Comparison of ENCODE assay signal across 24 cellular contexts in the genomic region with DNA sequence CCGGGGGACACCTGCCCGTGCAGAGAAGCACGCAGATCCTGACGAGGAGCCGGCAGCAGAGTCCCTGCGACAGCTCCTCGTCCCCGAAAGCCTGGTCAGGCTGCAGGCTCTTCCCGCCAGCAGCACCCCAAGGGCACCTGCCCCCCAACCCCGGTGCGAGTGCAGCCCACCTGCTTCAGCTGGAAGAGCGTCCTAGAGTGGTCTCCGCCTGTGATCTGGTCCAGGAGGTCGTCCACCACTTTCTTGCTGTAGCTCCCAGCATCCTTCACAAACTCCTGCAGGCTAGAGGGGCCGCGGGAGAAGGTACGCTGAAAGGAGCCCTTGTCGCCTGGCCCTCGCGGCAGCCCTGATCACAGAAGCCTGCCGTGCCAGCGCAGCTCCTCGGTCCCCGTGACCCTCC. TPM values are rescaled to one million over a fixed set of nuclear protein-coding genes. Genes with fewer than 3 reads are reported as not detected.
A peak's percentile ranks its signal among the peaks of the same experiment; 100 is the strongest.
DNase-seq lines count a peak whose midpoint lies in the region; ATAC-seq, FAIRE-seq and TF ChIP-seq lines count a peak whose summit lies in the region.
"Had no signal": no experiment of that assay in that cellular context is flagged by ENCODE, and none has a peak within 500 bp of the region (broad histone marks: within the 10 kb centered on the region; RNA-seq: fewer than 3 reads in every experiment).

No MANE protein-coding gene starts in this region.

- H3K27me3 Mint-ChIP-seq in astrocyte (ENCODE audit: low read depth, unreplicated experiment) = no peaks in the 10 kb centered on the region
- peaks cover 6% of the 10 kb centered on the region for H3K27me3 Mint-ChIP-seq in endothelial cell (ENCODE audit: unreplicated experiment)
- H3K27me3 Mint-ChIP-seq in CD4-positive, alpha-beta memory T cell = no peaks in the 10 kb centered on the region
- H3K27me3 Mint-ChIP-seq: B cell; CD4-positive, CD25-positive, alpha-beta regulatory T cell; CD8-positive, alpha-beta memory T cell had no signal

- H3K9me1 ChIP-seq in K562 (ENCODE audit: control insufficient read depth, insufficient read depth, low read length) = no peaks in the 10 kb centered on the region

- no peak for DNase-seq in astrocyte (ENCODE audit: low read depth)
- no peak for DNase-seq in K562 (ENCODE audit: extremely low read depth in 1 of 4, low spot score in 3 of 4)
- DNase-seq in endothelial cell (ENCODE audit: low spot score) = no peak
- no peak for DNase-seq in neuronal stem cell (ENCODE audit: low spot score)
- no peak for DNase-seq in CD4-positive, alpha-beta memory T cell
- DNase-seq in NCI-H2196 treated with DMSO at 0.1 percent for 48 hours (lab: John Stamatoyannopoulos, UW; ENCODE audit: unreplicated experiment) = no peak
- no peak for DNase-seq in activated CD4-positive, alpha-beta T cell treated with anti-CD3 and anti-CD28 coated beads, Interleukin-2, amount 50 U/mL, for 1 hour
- DNase-seq in AML-193 (lab: John Stamatoyannopoulos, UW) = no peak
- DNase-seq: CD4-positive, CD25-positive, alpha-beta regulatory T cell; CD8-positive, alpha-beta memory T cell; DMS 273 treated with DMSO at 0.1 percent for 48 hours; DMS79; EL; GDM1; HFFc6 had no signal

- peak overlapping the region; percentile 44 for H3K27ac Mint-ChIP-seq in astrocyte (ENCODE audit: unreplicated experiment)
- no peak overlapping the region for H3K27ac Mint-ChIP-seq in endothelial cell (ENCODE audit: unreplicated experiment)
- peak overlapping the region in 2 of 7 donors; percentile 22 to 68 for H3K27ac Mint-ChIP-seq in CD4-positive, alpha-beta memory T cell
- H3K27ac Mint-ChIP-seq: B cell; CD4-positive, CD25-positive, alpha-beta regulatory T cell; CD8-positive, alpha-beta memory T cell; GM23338; HFFc6 had no signal

- no peak overlapping the region for H3K4ac ChIP-seq in neuronal stem cell (ENCODE audit: low read length)

- peaks cover 36% of the 10 kb centered on the region for H3K36me3 ChIP-seq in astrocyte (ENCODE audit: insufficient read depth, low read length)
- H3K36me3 ChIP-seq in K562 (ENCODE audit: control insufficient read depth, insufficient read depth, low read length) = peaks cover 76% of the 10 kb centered on the region
- H3K36me3 ChIP-seq in neuronal stem cell (replicated peaks in 1 of 2; ENCODE audit: control insufficient read depth in 2 of 2, insufficient read depth in 2 of 2, low read length in 2 of 2) = peaks cover 45 to 79% of the 10 kb centered on the region in 2 donors
- peaks cover 68% of the 10 kb centered on the region for H3K36me3 ChIP-seq in CD4-positive, alpha-beta memory T cell (ENCODE audit: insufficient read depth, low read length)

- peaks cover 18% of the 10 kb centered on the region for H3K79me1 ChIP-seq in neuronal stem cell (ENCODE audit: low read depth, low read length)

- H3K4me3 Mint-ChIP-seq in astrocyte (ENCODE audit: unreplicated experiment) (no peak overlapping the region), endothelial cell (ENCODE audit: unreplicated experiment) (peak overlapping the region; percentile 23)
- H3K4me3 Mint-ChIP-seq in CD4-positive, alpha-beta memory T cell = peak overlapping the region in 1 of 8 donors; percentile 74
- H3K4me3 Mint-ChIP-seq: B cell; CD4-positive, CD25-positive, alpha-beta regulatory T cell; CD8-positive, alpha-beta memory T cell; GM23338; HFFc6 had no signal

- H2AK5ac ChIP-seq in neuronal stem cell (ENCODE audit: low read depth, low read length) = no peak overlapping the region

- no peak for TF ChIP-seq EP300 in K562 (IDR thresholded peaks at IDR 0.05; ENCODE audit: low read length)

- peak overlapping the region; percentile 39 for H2BK5ac ChIP-seq in neuronal stem cell (ENCODE audit: low read length)

- H3K9ac ChIP-seq in astrocyte (ENCODE audit: low read length) (no peak overlapping the region), K562 (ENCODE audit: insufficient read depth in 1 of 2, low read depth in 2 of 2, low read length in 2 of 2) (peak overlapping the region in 1 of 2 experiments; percentile 39; a peak in 1 of 4 replicates), neuronal stem cell (ENCODE audit: low read depth, low read length, poor library complexity) (peak overlapping the region; percentile 30)
- H3K9ac ChIP-seq: BLaER1 had no signal

- peaks cover 18% of the 10 kb centered on the region for H3K36me3 Mint-ChIP-seq in astrocyte (ENCODE audit: low read depth, unreplicated experiment)
- peaks cover 51% of the 10 kb centered on the region for H3K36me3 Mint-ChIP-seq in endothelial cell (ENCODE audit: low read depth, unreplicated experiment)
- peaks cover 43 to 60% of the 10 kb centered on the region in 2 donors for H3K36me3 Mint-ChIP-seq in CD4-positive, alpha-beta memory T cell

- H4K20me1 ChIP-seq in astrocyte (ENCODE audit: insufficient read depth, low read length) (peaks cover 61% of the 10 kb centered on the region), K562 (replicated peaks; ENCODE audit: control insufficient read depth, insufficient read depth, low read length) (peaks cover 15% of the 10 kb centered on the region)

- CTCF ChIA-PET in K562 (lab: Yijun Ruan, JAX; ENCODE audit: low intra/inter-chr PET ratio) = no interaction called here
- CTCF ChIA-PET in CD4-positive, alpha-beta memory T cell (lab: Charles Lee; ENCODE audit: partially characterized antibody) = no interaction called here

- H3K4me1 Mint-ChIP-seq in astrocyte (ENCODE audit: low read depth, unreplicated experiment) = no peaks in the 10 kb centered on the region
- H3K4me1 Mint-ChIP-seq in endothelial cell (ENCODE audit: unreplicated experiment) = peaks cover 5% of the 10 kb centered on the region
- peaks cover 0 to 7% (median 3%) of the 10 kb centered on the region in 4 donors for H3K4me1 Mint-ChIP-seq in CD4-positive, alpha-beta memory T cell
- H3K4me1 Mint-ChIP-seq: GM23338 had no signal

- no peak overlapping the region for H2BK120ac ChIP-seq in neuronal stem cell (ENCODE audit: low read depth, low read length)

- H2BK15ac ChIP-seq in neuronal stem cell (ENCODE audit: low read length) = no peak overlapping the region

- POLR2A ChIA-PET in K562 (lab: Yijun Ruan, JAX) = interaction anchor here (0.6 kb wide), 1 partner anchor 373 kb away, joined by 3 read pairs; no protein-coding TSS in a partner anchor
- POLR2A ChIA-PET in CD4-positive, alpha-beta memory T cell (lab: Charles Lee; ENCODE audit: partially characterized antibody) = no interaction called here

- over 99% methylated on average over 24 of the region's 24 CpGs for WGBS in K562 (ENCODE audit: insufficient coverage, low coverage, missing lambda C conversion rate)
- no CpG with 5 or more reads among the region's 24 CpGs for WGBS in neuronal stem cell (ENCODE audit: extremely low coverage in 2 of 2, insufficient read length in 2 of 2, insufficient replicate concordance in 1 of 2), 2 donors

- no peak for ATAC-seq in K562
- ATAC-seq: GM12878, GM23338 had no signal

- H3K4me1 ChIP-seq in astrocyte (ENCODE audit: insufficient read depth, low read length) (no peaks in the 10 kb centered on the region), K562 (replicated peaks in 1 of 2; ENCODE audit: control insufficient read depth in 2 of 2, insufficient read depth in 2 of 2, low read length in 2 of 2) (peaks cover 0 to 5% of the 10 kb centered on the region in 2 experiments; a peak in 2 of 5 replicates), neuronal stem cell (ENCODE audit: control insufficient read depth in 2 of 2, insufficient read depth in 1 of 2, low read depth in 1 of 2, low read length in 2 of 2) (peaks cover 0 to 4% of the 10 kb centered on the region in 2 donors)
- no peaks in the 10 kb centered on the region for H3K4me1 ChIP-seq in CD4-positive, alpha-beta memory T cell (ENCODE audit: insufficient read depth, low read length)
- H3K4me1 ChIP-seq: BLaER1, HAP-1 had no signal

- BruUV-seq in K562 (replicated peaks; lab: Mats Ljungman, UMichigan) = no TSS peak

- no peak overlapping the region for H2BK12ac ChIP-seq in neuronal stem cell (ENCODE audit: low read length)

- TF ChIP-seq CTCF in astrocyte (IDR thresholded peaks at IDR 0.05; ENCODE audit: insufficient read depth, low read depth, low read length) (no peak), K562 (IDR thresholded peaks at IDR 0.05 in 2 of 3, conservative IDR thresholded peaks at IDR 0.05 in 1 of 3; ENCODE audit: insufficient read depth in 2 of 3, low read depth in 1 of 3, low read length in 3 of 3) (no peak), endothelial cell (IDR thresholded peaks at IDR 0.05; ENCODE audit: unreplicated experiment) (no peak)

- no peaks in the 10 kb centered on the region for H3K9me3 Mint-ChIP-seq in astrocyte (ENCODE audit: unreplicated experiment)
- H3K9me3 Mint-ChIP-seq in endothelial cell (ENCODE audit: unreplicated experiment) = no peaks in the 10 kb centered on the region
- H3K9me3 Mint-ChIP-seq in CD4-positive, alpha-beta memory T cell = no peaks in the 10 kb centered on the region
- H3K9me3 Mint-ChIP-seq: CD4-positive, CD25-positive, alpha-beta regulatory T cell; CD8-positive, alpha-beta memory T cell; GM23338; HFFc6 had no signal

- H3K4me2 ChIP-seq in astrocyte (ENCODE audit: low read length) (no peak overlapping the region), K562 (ENCODE audit: insufficient read depth, low read length) (no peak overlapping the region), neuronal stem cell (ENCODE audit: insufficient read depth, low read length, poor library complexity, severe bottlenecking) (no peak overlapping the region)
- H3K4me2 ChIP-seq: BLaER1, GM23338 had no signal

- H3K27me3 ChIP-seq in astrocyte (ENCODE audit: insufficient read depth, low read length) = no peaks in the 10 kb centered on the region
- H3K27me3 ChIP-seq in K562 (ENCODE audit: control insufficient read depth in 2 of 2, insufficient read depth in 2 of 2, low read length in 2 of 2) = no peaks in the 10 kb centered on the region
- H3K27me3 ChIP-seq in neuronal stem cell (ENCODE audit: control insufficient read depth in 3 of 3, insufficient read depth in 3 of 3, low read depth in 1 of 3, low read length in 3 of 3) = no peaks in the 10 kb centered on the region
- H3K27me3 ChIP-seq in CD4-positive, alpha-beta memory T cell (ENCODE audit: insufficient read depth, low read length) = no peaks in the 10 kb centered on the region
- H3K27me3 ChIP-seq: BLaER1 had no signal

- H3K27ac ChIP-seq in astrocyte (ENCODE audit: low read depth, low read length) (no peak overlapping the region), K562 (ENCODE audit: extremely low read depth, low read depth, low read length) (no peak overlapping the region), neuronal stem cell (replicated peaks; ENCODE audit: low read length) (no peak overlapping the region)
- no peak overlapping the region for H3K27ac ChIP-seq in CD4-positive, alpha-beta memory T cell (ENCODE audit: low read depth, low read length)
- H3K27ac ChIP-seq: BLaER1, C4-2B had no signal

- H3K79me2 ChIP-seq in astrocyte (ENCODE audit: insufficient read depth, low read length) = peaks cover 12% of the 10 kb centered on the region
- peaks cover 4% of the 10 kb centered on the region; the same call in 2 of the 3 replicates for H3K79me2 ChIP-seq in K562 (ENCODE audit: control insufficient read depth, insufficient read depth, low read length)

- H3K4me3 ChIP-seq in astrocyte (ENCODE audit: insufficient read depth, low read depth, low read length) (no peak overlapping the region), K562 (no peak overlapping the region), neuronal stem cell (ENCODE audit: low read length in 2 of 2) (no peak overlapping the region)
- H3K4me3 ChIP-seq in CD4-positive, alpha-beta memory T cell (ENCODE audit: low read length in 2 of 2) = no peak overlapping the region
- H3K4me3 ChIP-seq: BLaER1, GM12878, GM23338, HAP-1 had no signal

- no peak overlapping the region for H3K23ac ChIP-seq in neuronal stem cell (ENCODE audit: low read depth, low read length, poor library complexity)

- no peak overlapping the region for H4K91ac ChIP-seq in neuronal stem cell (ENCODE audit: low read depth, low read length, poor library complexity)

- intact Hi-C loops in K562 (cut with micrococcal nuclease) = no loop called here
- intact Hi-C loops in CD4-positive, alpha-beta memory T cell (cut with micrococcal nuclease) = no loop called here

- no peak overlapping the region for H4K8ac ChIP-seq in neuronal stem cell (ENCODE audit: low read depth, low read length)

- no peak overlapping the region for H3K14ac ChIP-seq in neuronal stem cell (ENCODE audit: low read length)

- no peak for TF ChIP-seq POLR2A in K562 (conservative IDR thresholded peaks at IDR 0.05)

- in situ Hi-C loops in K562 (cut with MboI) = no loop called here

- H3K18ac ChIP-seq in neuronal stem cell (ENCODE audit: low read length) = no peak overlapping the region

- TF ChIP-seq RAD21 in K562 (CRISPR knock-in tag; conservative IDR thresholded peaks at IDR 0.05 in 1 of 2, IDR thresholded peaks at IDR 0.05 in 1 of 2) = no peak

- FAIRE-seq in astrocyte (lab: Jason Lieb, UNC) (no peak), K562 (lab: Jason Lieb, UNC) (no peak)
- FAIRE-seq: D721Med, GM12878, GM19239, H54 had no signal

- no peaks in the 10 kb centered on the region for H3K9me3 ChIP-seq in astrocyte (ENCODE audit: insufficient read depth, low read depth, low read length)
- no peaks in the 10 kb centered on the region for H3K9me3 ChIP-seq in K562 (replicated peaks; ENCODE audit: control insufficient read depth, insufficient read depth, low read depth, low read length)
- H3K9me3 ChIP-seq in neuronal stem cell (replicated peaks in 1 of 2; ENCODE audit: control insufficient read depth in 2 of 2, insufficient read depth in 1 of 2, low read depth in 1 of 2, low read length in 2 of 2) = peaks cover 0 to 3% of the 10 kb centered on the region in 2 donors
- H3K9me3 ChIP-seq in CD4-positive, alpha-beta memory T cell (ENCODE audit: control insufficient read depth in 1 of 2, low read length in 2 of 2) = no peaks in the 10 kb centered on the region
- H3K9me3 ChIP-seq: BLaER1, HAP-1 had no signal

- H2AFZ ChIP-seq in astrocyte (ENCODE audit: low read depth, low read length) (no peak overlapping the region), K562 (ENCODE audit: low read depth, low read length) (no peak overlapping the region), neuronal stem cell (ENCODE audit: low read length) (no peak overlapping the region)
- H2AFZ ChIP-seq: GM23338 had no signal

RNA-seq across cellular contexts. Expression of a gene that starts 16.7 kb away (rescaled TPM):
- 36.7 and 43.7 TPM in 2 replicates for total RNA-seq in astrocyte
- total RNA-seq in K562 (2011; cell fraction: chromatin; rRNA removed; ENCODE audit: low replicate concordance) = 217 and 274 TPM in 2 replicates
- 94.6 and 102 TPM in 2 replicates for total RNA-seq in K562 (2011; cell fraction: nucleolus; rRNA removed)
- 114 and 119 TPM in 2 replicates for total RNA-seq in K562 (2011; cell fraction: nucleoplasm; rRNA removed)
- 52.8 and 58.5 TPM in 2 replicates for total RNA-seq in K562 (2014; rRNA removed)
- total RNA-seq in K562 (2014; rRNA removed; fragmentation: Illumina TruSeq; extraction: Trizol) = 37.9 and 39.5 TPM in 2 replicates
- 43.1 and 44.9 TPM in 2 replicates for total RNA-seq in K562 (2015; rRNA removed; fragmentation: Illumina TruSeq; extraction: Trizol)
- total RNA-seq in K562 (2021) = 62.3 and 68.7 TPM in 2 replicates
- polyA plus RNA-seq in K562 (2011; rRNA removed) = 17.3 and 18.0 TPM in 2 replicates
- polyA plus RNA-seq in K562 (2011; cell fraction: cytosol; rRNA removed) = 14.1 and 18.3 TPM in 2 replicates
- 96.2 and 143 TPM in 2 replicates for polyA plus RNA-seq in K562 (2011; cell fraction: nucleus; rRNA removed)
- polyA plus RNA-seq in K562 (2012) = 36.5 and 41.6 TPM in 2 replicates
- 49.7 and 54.7 TPM in 2 replicates for polyA plus RNA-seq in K562 (2014; fragmentation: Illumina TruSeq; extraction: Trizol)
- 1 to 10 TPM; 2.4 to 3.7 TPM for polyA plus RNA-seq in K562 (2014; fragmentation: Nextera tagmentation; extraction: Ambion mirVana)
- polyA plus RNA-seq in K562 (2014; rRNA removed) = 51.8 and 56.4 TPM in 2 replicates
- 23.4 and 26.6 TPM in 2 replicates for polyA minus RNA-seq in K562 (2011; rRNA and poly(A)+ RNA removed)
- polyA minus RNA-seq in K562 (2011; cell fraction: cytosol; rRNA and poly(A)+ RNA removed) = 16.0 and 18.9 TPM in 2 replicates
- polyA minus RNA-seq in K562 (2011; cell fraction: nucleus; rRNA and poly(A)+ RNA removed) = 54.1 and 62.2 TPM in 2 replicates
- 53.0 TPM for total RNA-seq in endothelial cell (ENCODE audit: unreplicated experiment)
- 31.5 TPM for polyA plus RNA-seq in neuronal stem cell (2013, experiment 1 of 2)
- polyA plus RNA-seq in neuronal stem cell (2013, experiment 2 of 2) = 31.0 TPM
- total RNA-seq in CD4-positive, alpha-beta memory T cell = 10 to 100 TPM; 81.5 to 86.8 TPM
- 10 to 100 TPM in 1 of 2 donors, 1 to 10 TPM in 1; 8.0 to 21.2 TPM for polyA plus RNA-seq in CD4-positive, alpha-beta memory T cell

RNA-seq across cellular contexts. Expression of a gene that starts 16.8 kb away (rescaled TPM):
- total RNA-seq in astrocyte (7.3 and 8.5 TPM in 2 replicates), K562 (2014; rRNA removed) (48.2 and 68.7 TPM in 2 replicates), K562 (2014; rRNA removed; fragmentation: Illumina TruSeq; extraction: Trizol) (55.2 and 56.8 TPM in 2 replicates), K562 (2015; rRNA removed; fragmentation: Illumina TruSeq; extraction: Trizol) (45.1 and 50.8 TPM in 2 replicates), K562 (2021) (50.0 and 53.2 TPM in 2 replicates), endothelial cell (ENCODE audit: unreplicated experiment) (8.4 TPM)
- total RNA-seq in K562 (2011; cell fraction: chromatin; rRNA removed; ENCODE audit: low replicate concordance) = 80.8 and 99.7 TPM in 2 replicates
- total RNA-seq in K562 (2011; cell fraction: nucleolus; rRNA removed) = 42.2 and 50.7 TPM in 2 replicates
- total RNA-seq in K562 (2011; cell fraction: nucleoplasm; rRNA removed) = 38.0 and 41.1 TPM in 2 replicates
- polyA plus RNA-seq in K562 (2011; rRNA removed) (93.2 and 116 TPM in 2 replicates), K562 (2014; fragmentation: Illumina TruSeq; extraction: Trizol) (62.6 and 73.0 TPM in 2 replicates), K562 (2014; fragmentation: Nextera tagmentation; extraction: Ambion mirVana) (10 to 100 TPM; 24.1 to 28.9 TPM), K562 (2014; rRNA removed) (65.2 and 73.4 TPM in 2 replicates)
- 35.6 and 39.2 TPM in 2 replicates for polyA plus RNA-seq in K562 (2011; cell fraction: cytosol; rRNA removed)
- 107 and 115 TPM in 2 replicates for polyA plus RNA-seq in K562 (2011; cell fraction: nucleus; rRNA removed)
- polyA plus RNA-seq in K562 (2012) = 39.7 and 46.2 TPM in 2 replicates
- polyA minus RNA-seq in K562 (2011; rRNA and poly(A)+ RNA removed) = 74.7 and 79.6 TPM in 2 replicates
- polyA minus RNA-seq in K562 (2011; cell fraction: cytosol; rRNA and poly(A)+ RNA removed) = 37.0 and 47.0 TPM in 2 replicates
- polyA minus RNA-seq in K562 (2011; cell fraction: nucleus; rRNA and poly(A)+ RNA removed) = 20.7 and 35.1 TPM in 2 replicates
- polyA plus RNA-seq in neuronal stem cell (2013, experiment 1 of 2) = 24.6 TPM
- 25.7 TPM for polyA plus RNA-seq in neuronal stem cell (2013, experiment 2 of 2)
- 1 to 10 TPM in 1 of 2 experiments, under 1 TPM in 1; 0.69 to 1.0 TPM for total RNA-seq in CD4-positive, alpha-beta memory T cell
- polyA plus RNA-seq in CD4-positive, alpha-beta memory T cell = under 1 TPM in 1 of 2 donors, not detected in 1; 0.39 TPM

RNA-seq across cellular contexts. Expression of a gene that starts 25.1 kb away (rescaled TPM):
- total RNA-seq in astrocyte (10.3 and 15.9 TPM in 2 replicates), K562 (2014; rRNA removed) (0.20 and 1.5 TPM in 2 replicates), K562 (2014; rRNA removed; fragmentation: Illumina TruSeq; extraction: Trizol) (0.40 and 0.45 TPM in 2 replicates), K562 (2015; rRNA removed; fragmentation: Illumina TruSeq; extraction: Trizol) (0.29 and 0.30 TPM in 2 replicates), K562 (2021) (2.2 and 2.3 TPM in 2 replicates), endothelial cell (ENCODE audit: unreplicated experiment) (14.3 TPM)
- total RNA-seq in K562 (2011; cell fraction: chromatin; rRNA removed; ENCODE audit: low replicate concordance) = 13.2 and 31.1 TPM in 2 replicates
- total RNA-seq in K562 (2011; cell fraction: nucleolus; rRNA removed) = 14.7 and 17.7 TPM in 2 replicates
- total RNA-seq in K562 (2011; cell fraction: nucleoplasm; rRNA removed) = 11.8 and 18.1 TPM in 2 replicates
- polyA plus RNA-seq in K562 (2011; rRNA removed) (0.99 and 1.2 TPM in 2 replicates), K562 (2014; fragmentation: Illumina TruSeq; extraction: Trizol) (0.52 and 1.4 TPM in 2 replicates), K562 (2014; fragmentation: Nextera tagmentation; extraction: Ambion mirVana) (under 1 TPM; 0.07 to 0.21 TPM), K562 (2014; rRNA removed) (0.97 and 1.4 TPM in 2 replicates)
- 0.52 and 1.3 TPM in 2 replicates for polyA plus RNA-seq in K562 (2011; cell fraction: cytosol; rRNA removed)
- 6.0 and 14.9 TPM in 2 replicates for polyA plus RNA-seq in K562 (2011; cell fraction: nucleus; rRNA removed)
- 1.5 and 6.1 TPM in 2 replicates for polyA plus RNA-seq in K562 (2012)
- 0.81 and 1.1 TPM in 2 replicates for polyA minus RNA-seq in K562 (2011; rRNA and poly(A)+ RNA removed)
- polyA minus RNA-seq in K562 (2011; cell fraction: cytosol; rRNA and poly(A)+ RNA removed) = 1.3 and 1.4 TPM in 2 replicates
- polyA minus RNA-seq in K562 (2011; cell fraction: nucleus; rRNA and poly(A)+ RNA removed) = 2.3 and 4.4 TPM in 2 replicates
- 6.4 TPM for polyA plus RNA-seq in neuronal stem cell (2013, experiment 1 of 2)
- 6.7 TPM for polyA plus RNA-seq in neuronal stem cell (2013, experiment 2 of 2)
- total RNA-seq in CD4-positive, alpha-beta memory T cell = 10 to 100 TPM; 15.1 to 15.3 TPM
- polyA plus RNA-seq in CD4-positive, alpha-beta memory T cell = under 1 TPM in 1 of 2 donors, not detected in 1; 0.28 TPM
- polyA plus RNA-seq: CD4-positive, CD25-positive, alpha-beta regulatory T cell; CD8-positive, alpha-beta memory T cell had no signal
